Comparison of ENCODE assay signal across 11 cellular contexts in the genomic region with DNA sequence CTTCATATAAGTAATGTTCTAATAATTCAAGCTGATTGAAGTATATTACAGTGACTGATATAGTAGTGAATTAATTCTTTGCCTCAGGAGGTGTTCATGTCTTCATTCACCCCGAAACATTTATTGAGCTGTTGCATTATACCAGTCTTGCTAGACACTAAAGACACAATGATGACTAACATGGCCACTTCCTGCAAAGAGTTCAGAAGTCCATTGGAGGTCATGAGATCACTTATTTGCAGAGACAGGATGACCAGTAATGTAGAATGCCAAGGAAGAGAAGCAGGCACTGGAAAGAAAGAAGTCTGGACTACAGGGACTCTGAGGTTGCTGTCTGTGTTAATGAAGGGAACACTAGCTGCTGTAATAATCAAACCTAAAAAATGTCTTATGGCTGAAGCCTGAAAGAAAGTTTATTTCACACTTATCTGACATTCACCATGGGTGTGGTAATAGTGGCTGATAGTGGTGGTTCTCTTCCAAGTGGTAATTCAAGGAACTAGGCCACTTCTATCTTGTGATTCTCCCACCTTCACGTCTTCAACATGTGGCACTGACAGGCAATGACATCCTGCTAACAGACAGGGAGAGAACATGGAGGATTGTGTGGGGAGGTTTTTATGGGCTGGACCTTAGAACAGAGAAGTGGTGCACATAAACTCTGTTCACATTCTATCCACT.
DNase-seq lines count a peak whose midpoint lies in the region; ATAC-seq, FAIRE-seq and TF ChIP-seq lines count a peak whose summit lies in the region.
"Had no signal": no experiment of that assay in that cellular context is flagged by ENCODE, and none has a peak within 500 bp of the region (broad histone marks: within the 10 kb centered on the region; RNA-seq: fewer than 3 reads in every experiment).

No MANE protein-coding gene starts in this region.

- H3K36me3 Mint-ChIP-seq in activated T-helper 17 cell treated with anti-CD3 and anti-CD28 coated beads, Interleukin-2, amount 50 U/mL, for 72 hours (ENCODE audit: low read depth), result peaks cover 5% of the 10 kb centered on the region
- no peaks in the 10 kb centered on the region for H3K36me3 Mint-ChIP-seq in stimulated activated memory B cell treated with anti-CD40 and anti-IgM and Interleukin-4, amounts not matched to agents 10 μg/mL and 1 μg/mL and 100 μg/mL, for 72 hours

- peak; percentile 36 for DNase-seq in AG08396 (ENCODE audit: low spot score)
- peak; percentile 32 for DNase-seq in HT-29 (ENCODE audit: low spot score)
- DNase-seq in kidney epithelial cell (ENCODE audit: low read depth), result peak; percentile 63
- DNase-seq in NCI-H446 treated with DMSO at 0.1 percent for 48 hours (lab: John Stamatoyannopoulos, UW), result no peak
- DNase-seq in NCI-H526 (lab: John Stamatoyannopoulos, UW), result no peak
- no peak for DNase-seq in frontal cortex (ENCODE audit: low spot score in 2 of 2)
- DNase-seq: activated CD4-positive, alpha-beta T cell treated with anti-CD3 and anti-CD28 coated beads, Interleukin-2, amount 50 U/mL, for 48 hours; stomach had no signal

- peak overlapping the region; percentile 99 for H3K27ac Mint-ChIP-seq in activated T-helper 17 cell treated with anti-CD3 and anti-CD28 coated beads, Interleukin-2, amount 50 U/mL, for 72 hours
- H3K27ac Mint-ChIP-seq in stimulated activated memory B cell treated with anti-CD40 and anti-IgM and Interleukin-4, amounts not matched to agents 10 μg/mL and 1 μg/mL and 100 μg/mL, for 72 hours, result no peak overlapping the region

- peak; percentile 40 for ATAC-seq in activated T-helper 17 cell treated with anti-CD3 and anti-CD28 coated beads, Interleukin-2, amount 50 U/mL, for 72 hours (replicated peaks)
- no peak for ATAC-seq in stimulated activated memory B cell treated with anti-CD40 and anti-IgM and Interleukin-4, amounts not matched to agents 10 μg/mL and 1 μg/mL and 100 μg/mL, for 72 hours

- H3K36me3 ChIP-seq in kidney epithelial cell (ENCODE audit: control insufficient read depth, insufficient read depth, low read length), result no peaks in the 10 kb centered on the region
- H3K36me3 ChIP-seq: stomach had no signal

- peaks cover 6% of the 10 kb centered on the region for H3K9me3 Mint-ChIP-seq in activated T-helper 17 cell treated with anti-CD3 and anti-CD28 coated beads, Interleukin-2, amount 50 U/mL, for 72 hours
- H3K9me3 Mint-ChIP-seq in stimulated activated memory B cell treated with anti-CD40 and anti-IgM and Interleukin-4, amounts not matched to agents 10 μg/mL and 1 μg/mL and 100 μg/mL, for 72 hours, result no peaks in the 10 kb centered on the region

- no peaks in the 10 kb centered on the region for H3K27me3 Mint-ChIP-seq in activated T-helper 17 cell treated with anti-CD3 and anti-CD28 coated beads, Interleukin-2, amount 50 U/mL, for 72 hours
- no peaks in the 10 kb centered on the region for H3K27me3 Mint-ChIP-seq in stimulated activated memory B cell treated with anti-CD40 and anti-IgM and Interleukin-4, amounts not matched to agents 10 μg/mL and 1 μg/mL and 100 μg/mL, for 72 hours

- no peak overlapping the region for H3K4me3 ChIP-seq in kidney epithelial cell (ENCODE audit: low read depth, low read length)
- H3K4me3 ChIP-seq: stomach had no signal

- FAIRE-seq in frontal cortex (lab: Jason Lieb, UNC), result no peak
- FAIRE-seq: colon had no signal

- no peak for TF ChIP-seq CTCF in kidney epithelial cell (IDR thresholded peaks at IDR 0.05; ENCODE audit: insufficient read depth, low read length, poor library complexity, severe bottlenecking)

- H3K4me1 Mint-ChIP-seq in activated T-helper 17 cell treated with anti-CD3 and anti-CD28 coated beads, Interleukin-2, amount 50 U/mL, for 72 hours, result peaks cover 39% of the 10 kb centered on the region
- H3K4me1 Mint-ChIP-seq in stimulated activated memory B cell treated with anti-CD40 and anti-IgM and Interleukin-4, amounts not matched to agents 10 μg/mL and 1 μg/mL and 100 μg/mL, for 72 hours, result peaks cover 11% of the 10 kb centered on the region

- H3K27me3 ChIP-seq in kidney epithelial cell (ENCODE audit: control insufficient read depth, insufficient read depth, low read length), result no peaks in the 10 kb centered on the region
- H3K27me3 ChIP-seq: stomach had no signal

- no peak overlapping the region for H3K4me3 Mint-ChIP-seq in activated T-helper 17 cell treated with anti-CD3 and anti-CD28 coated beads, Interleukin-2, amount 50 U/mL, for 72 hours
- no peak overlapping the region for H3K4me3 Mint-ChIP-seq in stimulated activated memory B cell treated with anti-CD40 and anti-IgM and Interleukin-4, amounts not matched to agents 10 μg/mL and 1 μg/mL and 100 μg/mL, for 72 hours

Comparison
In these comparisons a context has a peak if more than half of its experiments do, and no peak if none do; other contexts are left out.
1. DNase-seq: peak in AG08396 (single experiment), HT-29 (single experiment) and kidney epithelial cell (single experiment); none in NCI-H446 treated with DMSO at 0.1 percent for 48 hours (single experiment), NCI-H526 (0 of 2) and frontal cortex (0 of 2).